ENCODE assay signal across 17 cellular contexts in the genomic region with DNA sequence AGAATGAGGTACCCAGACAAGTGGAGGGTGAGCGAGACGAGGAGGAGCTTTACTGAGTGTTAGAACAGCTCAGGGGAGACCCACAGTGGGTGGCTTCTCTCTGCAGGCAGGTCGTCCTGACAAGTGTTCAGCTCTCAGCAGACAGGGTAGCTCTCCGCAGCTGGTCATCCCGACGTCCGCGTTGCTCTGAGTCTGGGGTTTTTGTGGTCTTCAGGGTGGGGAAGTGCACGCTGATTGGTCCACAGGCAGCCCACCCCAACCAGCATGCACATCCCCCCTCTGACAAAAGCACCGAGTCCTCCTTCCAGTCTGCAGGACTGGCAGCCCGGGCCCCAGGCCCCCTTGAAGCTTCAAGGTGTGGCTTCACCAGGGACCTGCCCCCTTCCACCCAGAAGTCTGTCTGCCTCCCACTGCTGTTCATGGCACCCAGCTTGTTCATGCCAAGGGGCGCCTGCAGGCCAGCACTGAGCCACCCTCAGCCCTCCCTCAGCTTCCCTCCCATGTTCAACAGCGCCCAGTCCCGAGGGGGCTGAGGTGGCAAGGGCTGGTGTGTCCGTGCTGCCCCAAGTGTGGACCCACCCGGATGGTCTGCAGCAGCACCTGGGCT. TPM values are rescaled to one million over a fixed set of nuclear protein-coding genes. Genes with fewer than 3 reads are reported as not detected.
DNase-seq lines count a peak whose midpoint lies in the region; ATAC-seq and TF ChIP-seq lines count a peak whose summit lies in the region.
"Had no signal": no experiment of that assay in that cellular context is flagged by ENCODE, and none has a peak within 500 bp of the region (broad histone marks: within the 10 kb centered on the region; RNA-seq: fewer than 3 reads in every experiment).

No MANE protein-coding gene starts in this region.

- intact Hi-C loops in left ventricle myocardium inferior (cut with micrococcal nuclease), result no loop called here
- intact Hi-C loops in cardiac septum (cut with DNase I), result loop anchor here (2.0 to 5.0 kb wide), 3 partner anchors 19 to 99 kb away; a partner anchor contains a TSS
- intact Hi-C loops in Panc1 (cut with micrococcal nuclease; ENCODE audit: unreplicated experiment), result loop anchor here (5.0 kb wide), 1 partner anchor 109 kb away; no protein-coding TSS in a partner anchor
- intact Hi-C loops in PC-9 (cut with micrococcal nuclease; ENCODE audit: unreplicated experiment), result loop anchor here (2.0 kb wide), 1 partner anchor 99 kb away; no protein-coding TSS in a partner anchor

- H3K9me3 ChIP-seq in left ventricle myocardium inferior (replicated peaks) (no peaks in the 10 kb centered on the region), Panc1 (ENCODE audit: control insufficient read depth, insufficient read depth, low read depth, low read length) (no peaks in the 10 kb centered on the region), PC-9 (ENCODE audit: insufficient read depth, low read depth) (no peaks in the 10 kb centered on the region)
- H3K9me3 ChIP-seq: body of pancreas had no signal

- peak overlapping the region; percentile 77 for H3K27ac Mint-ChIP-seq in mesothelial cell of epicardium
- peak overlapping the region in 2 of 10 donors; percentile 61 to 75 for H3K27ac Mint-ChIP-seq in naive thymus-derived CD8-positive, alpha-beta T cell
- H3K27ac Mint-ChIP-seq: activated naive CD4-positive, alpha-beta T cell treated with anti-CD3 and anti-CD28 coated beads, Interleukin-2, amount 10 ng/mL, durations not matched to agents 7 days and 5 days; immature natural killer cell; nephron had no signal

- no TSS peak for BruUV-seq in Panc1 (replicated peaks; lab: Mats Ljungman, UMichigan)
- BruUV-seq in PC-9 (replicated peaks; lab: Mats Ljungman, UMichigan), result no TSS peak

- peaks cover 28% of the 10 kb centered on the region for H3K4me1 ChIP-seq in left ventricle myocardium inferior
- no peaks in the 10 kb centered on the region for H3K4me1 ChIP-seq in Panc1 (ENCODE audit: control insufficient read depth, insufficient read depth, low read length)
- no peaks in the 10 kb centered on the region for H3K4me1 ChIP-seq in PC-9 (replicated peaks; ENCODE audit: insufficient read depth)

- DNase-seq in left ventricle myocardium inferior (no peak), cardiac septum (ENCODE audit: low spot score) (no peak), Panc1 (ENCODE audit: low read depth, low spot score) (no peak), mesothelial cell of epicardium (ENCODE audit: low spot score in 2 of 2, unreplicated experiment in 2 of 2) (no peak), PC-9 (no peak), T-helper 1 cell (no peak)
- DNase-seq in naive thymus-derived CD8-positive, alpha-beta T cell, result no peak
- DNase-seq: NCI-H187 treated with DMSO at 0.1 percent for 48 hours; NCI-H446 treated with DMSO at 0.1 percent for 48 hours; stimulated activated naive CD4-positive, alpha-beta T cell treated with Interleukin-2 at 50 U/mL for 16 hours; T-helper 9 cell had no signal

- H3K36me3 Mint-ChIP-seq in mesothelial cell of epicardium, result peaks cover 2% of the 10 kb centered on the region
- H3K36me3 Mint-ChIP-seq in naive thymus-derived CD8-positive, alpha-beta T cell, result no peaks in the 10 kb centered on the region
- H3K36me3 Mint-ChIP-seq: activated naive CD4-positive, alpha-beta T cell treated with anti-CD3 and anti-CD28 coated beads, Interleukin-2, amount 10 ng/mL, durations not matched to agents 7 days and 5 days; immature natural killer cell had no signal

- H3K79me2 ChIP-seq in PC-9 (ENCODE audit: low read depth), result no peaks in the 10 kb centered on the region

- no peaks in the 10 kb centered on the region for H3K27me3 Mint-ChIP-seq in mesothelial cell of epicardium (ENCODE audit: low read depth)
- H3K27me3 Mint-ChIP-seq in naive thymus-derived CD8-positive, alpha-beta T cell, result no peaks in the 10 kb centered on the region

- H3K27me3 ChIP-seq in left ventricle myocardium inferior (ENCODE audit: low read depth) (no peaks in the 10 kb centered on the region), Panc1 (ENCODE audit: control insufficient read depth, insufficient read depth, low read length) (no peaks in the 10 kb centered on the region), PC-9 (ENCODE audit: insufficient read depth, low read depth) (no peaks in the 10 kb centered on the region)
- H3K27me3 ChIP-seq: body of pancreas had no signal

- CTCF ChIA-PET in Panc1 (lab: Charles Lee) (interaction anchor here (0.8 to 1.4 kb wide), 5 partner anchors 9 to 113 kb away, joined by 3 to 9 read pairs (median 4); no protein-coding TSS in a partner anchor), PC-9 (lab: Charles Lee) (no interaction called here)

- H3F3A ChIP-seq in PC-9 (ENCODE audit: insufficient read depth, low read depth), result no peaks in the 10 kb centered on the region

- no peak overlapping the region for H2AFZ ChIP-seq in PC-9

- H3K4me3 Mint-ChIP-seq in mesothelial cell of epicardium, result no peak overlapping the region
- no peak overlapping the region for H3K4me3 Mint-ChIP-seq in naive thymus-derived CD8-positive, alpha-beta T cell
- H3K4me3 Mint-ChIP-seq: activated naive CD4-positive, alpha-beta T cell treated with anti-CD3 and anti-CD28 coated beads, Interleukin-2, amount 10 ng/mL, durations not matched to agents 7 days and 5 days; nephron had no signal

- H3K4me1 Mint-ChIP-seq in mesothelial cell of epicardium, result peaks cover 10% of the 10 kb centered on the region
- H3K4me1 Mint-ChIP-seq in naive thymus-derived CD8-positive, alpha-beta T cell, result peaks cover 5 to 14% (median 10%) of the 10 kb centered on the region in 4 donors

- POLR2A ChIA-PET in Panc1 (lab: Charles Lee), result interaction anchor here (0.5 kb wide), 1 partner anchor 187 kb away, joined by 22 read pairs; no protein-coding TSS in a partner anchor
- POLR2A ChIA-PET in naive thymus-derived CD8-positive, alpha-beta T cell (lab: Charles Lee), result interaction anchor here (0.6 kb wide), 1 partner anchor 13 kb away, joined by 3 read pairs; no protein-coding TSS in a partner anchor
- POLR2A ChIA-PET in PC-9 (lab: Charles Lee; ENCODE audit: unreplicated experiment), result no interaction called here

- peak overlapping the region; percentile 80 for H3K27ac ChIP-seq in left ventricle myocardium inferior (replicated peaks)
- no peak overlapping the region for H3K27ac ChIP-seq in Panc1 (ENCODE audit: low read length)
- H3K27ac ChIP-seq in PC-9, result no peak overlapping the region
- H3K27ac ChIP-seq: body of pancreas had no signal

- in situ Hi-C loops in Panc1 (cut with HindIII; ENCODE audit: low pct_unique_long_range_greater_than_20kb, low sequenced_read_pairs), result no loop called here

- H3K4me3 ChIP-seq in left ventricle myocardium inferior, result no peak overlapping the region
- no peak overlapping the region; a peak in 1 of 4 replicates for H3K4me3 ChIP-seq in Panc1 (ENCODE audit: low read depth in 2 of 2, low read length in 2 of 2)
- no peak overlapping the region for H3K4me3 ChIP-seq in PC-9
- H3K4me3 ChIP-seq: body of pancreas, lung had no signal

- H4K20me1 ChIP-seq in PC-9 (ENCODE audit: insufficient read depth), result no peaks in the 10 kb centered on the region

- H3K4me2 ChIP-seq in PC-9, result no peak overlapping the region

- no peaks in the 10 kb centered on the region for H3K9me2 ChIP-seq in PC-9 (ENCODE audit: insufficient read depth)

- H3K36me3 ChIP-seq in left ventricle myocardium inferior (no peaks in the 10 kb centered on the region), Panc1 (ENCODE audit: control insufficient read depth, insufficient read depth, low read length) (no peaks in the 10 kb centered on the region), PC-9 (ENCODE audit: low read depth) (no peaks in the 10 kb centered on the region)

- no peaks in the 10 kb centered on the region for H3K9me3 Mint-ChIP-seq in mesothelial cell of epicardium
- H3K9me3 Mint-ChIP-seq in naive thymus-derived CD8-positive, alpha-beta T cell, result no peaks in the 10 kb centered on the region
- H3K9me3 Mint-ChIP-seq: activated naive CD4-positive, alpha-beta T cell treated with anti-CD3 and anti-CD28 coated beads, Interleukin-2, amount 10 ng/mL, durations not matched to agents 7 days and 5 days; immature natural killer cell; nephron had no signal

- TF ChIP-seq CTCF in left ventricle myocardium inferior (IDR thresholded peaks at IDR 0.05; ENCODE audit: borderline replicate concordance), result no peak
- TF ChIP-seq CTCF in Panc1 (IDR thresholded peaks at IDR 0.05), result no peak
- no peak for TF ChIP-seq CTCF in mesothelial cell of epicardium (IDR thresholded peaks at IDR 0.05; ENCODE audit: unreplicated experiment)
- no peak for TF ChIP-seq CTCF in PC-9 (conservative IDR thresholded peaks at IDR 0.05)

- peak; percentile 56 for ATAC-seq in Panc1
- ATAC-seq in naive thymus-derived CD8-positive, alpha-beta T cell, result no peak
- no peak for ATAC-seq in GM19452 (IDR thresholded peaks at IDR 0.05; ENCODE audit: unreplicated experiment)

RNA-seq across cellular contexts. Expression of a gene that starts 19.9 kb away (rescaled TPM):
- total RNA-seq in left ventricle myocardium inferior, result 41.4 TPM
- 45.4 TPM for total RNA-seq in cardiac septum
- 132 TPM for total RNA-seq in Panc1 (2021; ENCODE audit: unreplicated experiment)
- polyA plus RNA-seq in Panc1 (2012; ENCODE audit: insufficient read length), result 134 TPM
- 90.2 to 93.3 TPM (median 92.3 TPM) in 3 replicates for total RNA-seq in mesothelial cell of epicardium
- total RNA-seq in naive thymus-derived CD8-positive, alpha-beta T cell, result 10 to 100 TPM; 68.6 to 75.0 TPM
- 10 to 100 TPM; 22.5 to 32.6 (median 27.9) TPM for polyA plus RNA-seq in naive thymus-derived CD8-positive, alpha-beta T cell
- 65.1 and 84.9 TPM in 2 replicates for total RNA-seq in PC-9 (2021)

RNA-seq across cellular contexts. Expression of a gene that starts 30.4 kb away (rescaled TPM):
- total RNA-seq in left ventricle myocardium inferior (22.4 TPM), cardiac septum (31.9 TPM), Panc1 (2021; ENCODE audit: unreplicated experiment) (7.1 TPM), mesothelial cell of epicardium (25.0 to 26.5 TPM (median 25.5 TPM) in 3 replicates), PC-9 (2021) (7.9 and 11.0 TPM in 2 replicates)
- polyA plus RNA-seq in Panc1 (2012; ENCODE audit: insufficient read length), result 14.9 TPM
- total RNA-seq in naive thymus-derived CD8-positive, alpha-beta T cell, result 1 to 10 TPM; 5.0 to 6.1 TPM
- polyA plus RNA-seq in naive thymus-derived CD8-positive, alpha-beta T cell, result 1 to 10 TPM; 1.4 to 2.7 (median 1.7) TPM

RNA-seq across cellular contexts. Expression of a gene that starts 48.4 kb away (rescaled TPM):
- 13.6 TPM for total RNA-seq in left ventricle myocardium inferior
- total RNA-seq in cardiac septum, result 16.2 TPM
- total RNA-seq in Panc1 (2021; ENCODE audit: unreplicated experiment), result 41.0 TPM
- polyA plus RNA-seq in Panc1 (2012; ENCODE audit: insufficient read length), result 52.8 TPM
- 30.3 to 31.6 TPM (median 30.6 TPM) in 3 replicates for total RNA-seq in mesothelial cell of epicardium
- total RNA-seq in naive thymus-derived CD8-positive, alpha-beta T cell, result 10 to 100 TPM; 42.8 to 43.6 TPM
- 10 to 100 TPM; 28.6 to 46.2 (median 33.9) TPM for polyA plus RNA-seq in naive thymus-derived CD8-positive, alpha-beta T cell
- 28.8 and 34.1 TPM in 2 replicates for total RNA-seq in PC-9 (2021)
